15 cellular contexts compared by ENCODE assay signal in genomic region chr9:127074561-127075548, GRCh38. TPM values are rescaled to one million over a fixed set of nuclear protein-coding genes. Genes with fewer than 3 reads are reported as not detected.
A peak's percentile ranks its signal among the peaks of the same experiment; 100 is the strongest.
DNase-seq lines count a peak whose midpoint lies in the region; ATAC-seq and TF ChIP-seq lines count a peak whose summit lies in the region.
"Had no signal": no experiment of that assay in that cellular context is flagged by ENCODE, and none has a peak within 500 bp of the region (broad histone marks: within the 10 kb centered on the region; RNA-seq: fewer than 3 reads in every experiment).

No MANE protein-coding gene starts in this region.

- H3K27ac Mint-ChIP-seq in naive thymus-derived CD8-positive, alpha-beta T cell = no peak overlapping the region
- H3K27ac Mint-ChIP-seq: activated T-helper 2 cell treated with anti-CD3 and anti-CD28 coated beads, Interferon-gamma antibody, Interleukin-2, Interleukin-4, amounts not matched to agents 10 μg/mL and 5 μg/mL and 100 μg/mL, durations not matched to agents 14 hours and 24 hours and 36 hours; CD8-positive, alpha-beta T cell; immature natural killer cell; stimulated activated effector memory CD8-positive, alpha-beta T cell treated with anti-CD3 and anti-CD28 coated beads, Interleukin-12 subunit alpha, Interleukin-12 subunit beta, amount 100 ng/mL, for 72 hours had no signal

- intact Hi-C loops in left cardiac atrium (cut with DNase I) = no loop called here
- intact Hi-C loops in sciatic nerve (cut with DNase I) = no loop called here

- no peak overlapping the region for H3K27ac ChIP-seq in HEK293 (ENCODE audit: extremely low read depth, low read depth, low read length)
- H3K27ac ChIP-seq: brain microvascular endothelial cell had no signal

- peak; percentile 63 to 65 for ATAC-seq in left cardiac atrium
- peak; percentile 76 for ATAC-seq in sciatic nerve
- ATAC-seq in naive thymus-derived CD8-positive, alpha-beta T cell = no peak
- ATAC-seq in GM18505 (IDR thresholded peaks at IDR 0.05; ENCODE audit: unreplicated experiment) = no peak
- no peak for ATAC-seq in GM19452 (IDR thresholded peaks at IDR 0.05; ENCODE audit: unreplicated experiment)
- ATAC-seq: CD8-positive, alpha-beta T cell; K562; stimulated activated effector memory CD8-positive, alpha-beta T cell treated with anti-CD3 and anti-CD28 coated beads, Interleukin-12 subunit alpha, Interleukin-12 subunit beta, amount 100 ng/mL, for 72 hours had no signal

- CTCF ChIA-PET in HEK293 (lab: Yijun Ruan, JAX) = interaction anchor here (1.1 to 1.2 kb wide), 2 partner anchors 9 to 10 kb away, joined by 3 to 4 read pairs; no protein-coding TSS in a partner anchor

- no peak overlapping the region for H3K4me3 Mint-ChIP-seq in naive thymus-derived CD8-positive, alpha-beta T cell
- H3K4me3 Mint-ChIP-seq: CD8-positive, alpha-beta T cell; immature natural killer cell; stimulated activated effector memory CD8-positive, alpha-beta T cell treated with anti-CD3 and anti-CD28 coated beads, Interleukin-12 subunit alpha, Interleukin-12 subunit beta, amount 100 ng/mL, for 72 hours had no signal

- no peak overlapping the region for H3K4me3 ChIP-seq in HEK293 (ENCODE audit: low read depth, low read length)
- H3K4me3 ChIP-seq: K562 had no signal

- H3K4me1 Mint-ChIP-seq in naive thymus-derived CD8-positive, alpha-beta T cell = no peaks in the 10 kb centered on the region
- H3K4me1 Mint-ChIP-seq: immature natural killer cell; stimulated activated effector memory CD8-positive, alpha-beta T cell treated with anti-CD3 and anti-CD28 coated beads, Interleukin-12 subunit alpha, Interleukin-12 subunit beta, amount 100 ng/mL, for 72 hours had no signal

- peaks cover 0 to 4% of the 10 kb centered on the region in 2 experiments; a peak in 1 of 3 replicates for H3K36me3 ChIP-seq in HEK293 (ENCODE audit: control insufficient read depth in 2 of 2, insufficient read depth in 1 of 2, low read length in 2 of 2)
- H3K36me3 ChIP-seq: brain microvascular endothelial cell had no signal

- peaks cover 0 to 16% (median 3%) of the 10 kb centered on the region in 9 donors for H3K9me3 Mint-ChIP-seq in naive thymus-derived CD8-positive, alpha-beta T cell

- POLR2A ChIA-PET in HEK293 (lab: Yijun Ruan, JAX) = no interaction called here
- POLR2A ChIA-PET in naive thymus-derived CD8-positive, alpha-beta T cell (lab: Charles Lee) = interaction anchor here (0.6 kb wide), 1 partner anchor 81 kb away, joined by 3 read pairs; no protein-coding TSS in a partner anchor

- no peak for TF ChIP-seq CTCF in HEK293 (tag by site-specific recombination; IDR thresholded peaks at IDR 0.05)

- no peak for TF ChIP-seq POLR2A in GM18505 (IDR thresholded peaks at IDR 0.05; ENCODE audit: borderline replicate concordance, extremely low read depth, insufficient read depth, insufficient read length)

- peaks cover 0 to 11% (median 5%) of the 10 kb centered on the region in 5 donors for H3K27me3 Mint-ChIP-seq in naive thymus-derived CD8-positive, alpha-beta T cell

- H3K9me3 ChIP-seq in HEK293 (ENCODE audit: control insufficient read depth, insufficient read depth, low read depth, low read length) = no peaks in the 10 kb centered on the region

- peaks cover 14 to 35% (median 26%) of the 10 kb centered on the region in 3 donors for H3K36me3 Mint-ChIP-seq in naive thymus-derived CD8-positive, alpha-beta T cell
- H3K36me3 Mint-ChIP-seq: stimulated activated effector memory CD8-positive, alpha-beta T cell treated with anti-CD3 and anti-CD28 coated beads, Interleukin-12 subunit alpha, Interleukin-12 subunit beta, amount 100 ng/mL, for 72 hours had no signal

- peak; percentile 94 for DNase-seq in RPMI8226
- no peak for DNase-seq in left cardiac atrium
- DNase-seq in sciatic nerve (ENCODE audit: low spot score) = no peak
- DNase-seq in naive thymus-derived CD8-positive, alpha-beta T cell = no peak
- DNase-seq in stimulated activated CD4-positive, alpha-beta T cell treated with anti-CD3 and anti-CD28 coated beads, Interleukin-2, amount 100 ng/mL, for 24 hours = no peak
- DNase-seq: brain microvascular endothelial cell; CD8-positive, alpha-beta T cell; immature natural killer cell had no signal

- no peaks in the 10 kb centered on the region for H3K4me1 ChIP-seq in HEK293 (ENCODE audit: control insufficient read depth, insufficient read depth, low read length)

TF ChIP-seq in HEK293, 187 proteins besides CTCF, POLR2A, EP300 and RAD21:
- TF ChIP-seq ZNF660 (tag by site-specific recombination; IDR thresholded peaks at IDR 0.05) = peak; percentile 93
- 0 out of 2 replicates have a peak, but pooled peaks have one; percentile 59 for TF ChIP-seq MEIS1 (CRISPR knock-in tag; IDR thresholded peaks at IDR 0.05; ENCODE audit: borderline replicate concordance)
- TF ChIP-seq ZIC2 (tag by site-specific recombination; IDR thresholded peaks at IDR 0.05) = 0 out of 2 replicates have a peak, but pooled peaks have one; percentile 34
- no peak for TF ChIP-seq ELK4 (IDR thresholded peaks at IDR 0.05; ENCODE audit: borderline replicate concordance, low read depth, low read length)

RNA-seq across cellular contexts. Expression of gene ANGPTL2, which starts 47.6 kb away (rescaled TPM):
- total RNA-seq in left cardiac atrium (10 to 100 TPM; 51.8 to 63.1 TPM), sciatic nerve (46.4 TPM)
- not detected for total RNA-seq in naive thymus-derived CD8-positive, alpha-beta T cell
- not detected for polyA plus RNA-seq in naive thymus-derived CD8-positive, alpha-beta T cell
- total RNA-seq: activated T-helper 2 cell treated with anti-CD3 and anti-CD28 coated beads, Interferon-gamma antibody, Interleukin-2, Interleukin-4, amounts not matched to agents 10 μg/mL and 5 μg/mL and 100 μg/mL, durations not matched to agents 14 hours and 24 hours and 36 hours; CD8-positive, alpha-beta T cell; K562 had no signal
- polyA plus RNA-seq: immature natural killer cell, K562, neural cell had no signal

Comparison
In these comparisons a context has a peak if more than half of its experiments do, and no peak if none do; other contexts are left out.
1. ATAC-seq: peak in left cardiac atrium (2 of 2) and sciatic nerve (single experiment); none in naive thymus-derived CD8-positive, alpha-beta T cell (0 of 2), GM18505 (single experiment) and GM19452 (single experiment).
2. RNA of gene ANGPTL2, which starts 47.6 kb away (total RNA-seq): 51.8 to 63.1 TPM in left cardiac atrium and 46.4 TPM in sciatic nerve (single experiment); not detected in naive thymus-derived CD8-positive, alpha-beta T cell; every median in the first group is over 10 times any median in the second.